In the genomic region with DNA sequence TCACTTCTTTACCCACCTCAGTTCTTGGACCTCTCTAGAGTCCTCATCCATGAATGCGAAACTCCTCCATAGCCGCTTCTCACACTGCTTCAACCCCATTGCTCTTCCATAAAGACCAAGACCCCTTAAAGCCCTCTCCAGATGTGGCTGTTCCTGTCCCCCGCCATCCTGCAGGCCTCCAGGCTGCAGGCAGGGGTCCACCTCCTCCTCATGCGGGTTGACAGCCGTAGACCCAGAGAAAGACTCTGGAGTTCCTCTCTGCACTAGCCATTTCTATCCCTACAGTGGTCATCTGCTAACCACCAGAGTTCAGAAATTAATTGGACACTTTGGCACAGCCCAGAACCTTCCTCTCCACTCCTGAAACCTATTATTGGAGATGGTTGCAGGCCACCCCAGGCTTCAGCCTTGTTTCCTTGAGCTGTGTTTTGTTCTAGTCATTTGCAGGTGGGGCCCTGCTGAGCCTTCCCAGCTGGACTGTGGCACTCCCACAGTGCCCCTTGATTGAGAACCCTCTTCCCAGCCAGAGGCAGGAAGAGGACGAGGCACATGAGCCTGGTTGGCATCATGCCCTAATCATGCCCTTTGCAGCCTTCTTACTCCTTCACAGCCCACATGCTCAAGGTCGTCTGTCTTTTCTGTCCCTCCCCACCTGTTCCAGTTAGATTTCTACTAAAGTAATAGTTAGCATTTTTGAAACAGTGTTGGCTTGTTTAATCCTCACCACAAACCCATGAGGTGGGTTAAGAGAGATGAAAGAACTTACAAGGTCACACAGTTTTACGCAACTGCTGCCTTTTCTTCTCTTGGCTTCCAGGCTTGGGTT, we compare ENCODE assay signal across 9 cellular contexts. TPM values are rescaled to one million over a fixed set of nuclear protein-coding genes. Genes with fewer than 3 reads are reported as not detected.
A peak's percentile ranks its signal among the peaks of the same experiment; 100 is the strongest.
DNase-seq lines count a peak whose midpoint lies in the region; ATAC-seq and TF ChIP-seq lines count a peak whose summit lies in the region.
"Had no signal": no experiment of that assay in that cellular context is flagged by ENCODE, and none has a peak within 500 bp of the region (broad histone marks: within the 10 kb centered on the region; RNA-seq: fewer than 3 reads in every experiment).

No MANE protein-coding gene starts in this region.

- H3K4me3 ChIP-seq in CD4-positive, CD25-positive, alpha-beta regulatory T cell (ENCODE audit: low read depth, low read length): no peak overlapping the region

- DNase-seq in CD4-positive, CD25-positive, alpha-beta regulatory T cell: no peak
- DNase-seq in H9 (no peak), myocyte (ENCODE audit: low read depth) (peak; percentile 58), GM03348 (ENCODE audit: low spot score) (no peak), GM19240 (ENCODE audit: insufficient read length, low spot score) (no peak)
- DNase-seq in activated naive CD8-positive, alpha-beta T cell treated with anti-CD3 and anti-CD28 coated beads for 36 hours: no peak
- no peak for DNase-seq in activated effector memory CD4-positive, alpha-beta T cell treated with anti-CD3 and anti-CD28 coated beads, Interleukin-2, amount 50 U/mL, for 16 hours
- no peak for DNase-seq in stimulated activated naive CD4-positive, alpha-beta T cell treated with Interleukin-2 at 50 U/mL for 16 hours (lab: John Stamatoyannopoulos, UW)
- DNase-seq: DMS79 had no signal

- no peaks in the 10 kb centered on the region for H3K36me3 ChIP-seq in CD4-positive, CD25-positive, alpha-beta regulatory T cell (ENCODE audit: control insufficient read depth, insufficient read depth, low read length)

- TF ChIP-seq CTCF in H9 (conservative IDR thresholded peaks at IDR 0.05): peak; percentile 24; the same call in 2 of the 3 replicates

- H2BK120ac ChIP-seq in H9 (ENCODE audit: low read depth, low read length, poor library complexity, severe bottlenecking): no peak overlapping the region

- peak in 1 of 2 donors; percentile 37 for ATAC-seq in CD4-positive, CD25-positive, alpha-beta regulatory T cell (ENCODE audit: low read depth in 2 of 2)

- peaks cover 13% of the 10 kb centered on the region for H3K36me3 Mint-ChIP-seq in CD4-positive, CD25-positive, alpha-beta regulatory T cell
- peaks cover 0 to 7% (median 6%) of the 10 kb centered on the region in 3 experiments; a peak in 3 of 7 replicates for H3K36me3 Mint-ChIP-seq in H9 (ENCODE audit: insufficient read depth in 1 of 3, low read depth in 3 of 3)
- H3K36me3 Mint-ChIP-seq in activated naive CD8-positive, alpha-beta T cell treated with anti-CD3 and anti-CD28 coated beads for 36 hours: peaks cover 22% of the 10 kb centered on the region

- H3T11ph ChIP-seq in H9 (ENCODE audit: low read length): no peak overlapping the region

- H3K79me2 ChIP-seq in H9 (ENCODE audit: insufficient read depth, low read length): peaks cover 59% of the 10 kb centered on the region; the same call in 1 of the 2 replicates

- H3K23me2 ChIP-seq in H9 (ENCODE audit: insufficient read length, low read depth, low read length, poor library complexity, severe bottlenecking): no peaks in the 10 kb centered on the region

- H2AK5ac ChIP-seq in H9 (ENCODE audit: insufficient read length, low read length): no peak overlapping the region

- H2BK20ac ChIP-seq in H9 (ENCODE audit: low read depth, low read length, poor library complexity, severe bottlenecking): no peak overlapping the region

- no peak overlapping the region for H3K23ac ChIP-seq in H9 (ENCODE audit: insufficient read length, low read depth, low read length)

- H3K4me1 Mint-ChIP-seq in CD4-positive, CD25-positive, alpha-beta regulatory T cell: peaks cover 46 to 96% (median 85%) of the 10 kb centered on the region in 4 donors
- peaks cover 37 to 45% of the 10 kb centered on the region in 2 experiments for H3K4me1 Mint-ChIP-seq in H9
- peaks cover 79% of the 10 kb centered on the region for H3K4me1 Mint-ChIP-seq in activated naive CD8-positive, alpha-beta T cell treated with anti-CD3 and anti-CD28 coated beads for 36 hours

- H3K9me3 ChIP-seq in CD4-positive, CD25-positive, alpha-beta regulatory T cell (ENCODE audit: control insufficient read depth in 2 of 2, low read length in 2 of 2): no peaks in the 10 kb centered on the region
- no peaks in the 10 kb centered on the region for H3K9me3 ChIP-seq in H9 (ENCODE audit: control insufficient read depth, low read depth, low read length)

- no peak overlapping the region for H3K4me2 ChIP-seq in H9 (ENCODE audit: insufficient read depth, insufficient read length, low read length)

- no peak overlapping the region for H4K8ac ChIP-seq in H9 (replicated peaks; ENCODE audit: insufficient read length, low read depth, low read length)

- peak overlapping the region; percentile 18 to 42 (median 27) for H3K27ac Mint-ChIP-seq in CD4-positive, CD25-positive, alpha-beta regulatory T cell
- peak overlapping the region in 2 of 3 experiments; percentile 78 to 87; a peak in 3 of 7 replicates for H3K27ac Mint-ChIP-seq in H9
- H3K27ac Mint-ChIP-seq in activated naive CD8-positive, alpha-beta T cell treated with anti-CD3 and anti-CD28 coated beads for 36 hours: peak overlapping the region; percentile 1

- no peak overlapping the region for H3K27ac ChIP-seq in CD4-positive, CD25-positive, alpha-beta regulatory T cell (ENCODE audit: insufficient read depth, low read length, poor library complexity, severe bottlenecking)
- H3K27ac ChIP-seq in H9 (ENCODE audit: insufficient read length, low read depth, low read length): no peak overlapping the region

- H3K56ac ChIP-seq in H9 (ENCODE audit: insufficient read length, low read depth, low read length): no peak overlapping the region

- no peak overlapping the region for H4K91ac ChIP-seq in H9 (ENCODE audit: insufficient read length, low read depth, low read length)

- no peak overlapping the region for H4K5ac ChIP-seq in H9 (ENCODE audit: insufficient read length, low read depth, low read length)

- H3K27me3 Mint-ChIP-seq in CD4-positive, CD25-positive, alpha-beta regulatory T cell: no peaks in the 10 kb centered on the region
- H3K27me3 Mint-ChIP-seq in H9 (ENCODE audit: low read depth): no peaks in the 10 kb centered on the region
- no peaks in the 10 kb centered on the region for H3K27me3 Mint-ChIP-seq in activated naive CD8-positive, alpha-beta T cell treated with anti-CD3 and anti-CD28 coated beads for 36 hours

- H4K20me1 ChIP-seq in H9 (ENCODE audit: control insufficient read depth, insufficient read depth, insufficient read length): no peaks in the 10 kb centered on the region

- no peak overlapping the region for H2BK15ac ChIP-seq in H9 (ENCODE audit: low read depth, low read length)

- H3K14ac ChIP-seq in H9 (ENCODE audit: insufficient read depth, low read length): no peak overlapping the region; the same call in 1 of the 2 replicates

- no peak overlapping the region for H3K4ac ChIP-seq in H9 (ENCODE audit: low read depth, low read length)

- peaks cover 39% of the 10 kb centered on the region for H3K4me1 ChIP-seq in CD4-positive, CD25-positive, alpha-beta regulatory T cell (ENCODE audit: control insufficient read depth, insufficient read depth, low read length, poor library complexity, severe bottlenecking)
- 0 out of 2 replicates have a peak, but pooled peaks cover under 1% of the 10 kb centered on the region for H3K4me1 ChIP-seq in H9 (ENCODE audit: insufficient read depth, low read length)

- no peak overlapping the region for H2BK5ac ChIP-seq in H9 (ENCODE audit: insufficient read length, low read length)

- no peak overlapping the region for H3K9ac ChIP-seq in H9 (ENCODE audit: extremely low read depth, insufficient read length, low read length)

- no peaks in the 10 kb centered on the region for H3K9me3 Mint-ChIP-seq in CD4-positive, CD25-positive, alpha-beta regulatory T cell
- H3K9me3 Mint-ChIP-seq in H9: no peaks in the 10 kb centered on the region; a peak in 1 of 5 replicates
- no peaks in the 10 kb centered on the region for H3K9me3 Mint-ChIP-seq in activated naive CD8-positive, alpha-beta T cell treated with anti-CD3 and anti-CD28 coated beads for 36 hours

- no CpG with 5 or more reads among the region's 8 CpGs for WGBS in H9 (ENCODE audit: extremely low coverage, insufficient read length, low lambda C conversion rate)

- H2AFZ ChIP-seq in H9 (ENCODE audit: low read length): no peak overlapping the region

- peak overlapping the region in 3 of 4 donors; percentile 20 to 49 (median 36) for H3K4me3 Mint-ChIP-seq in CD4-positive, CD25-positive, alpha-beta regulatory T cell
- no peak overlapping the region for H3K4me3 Mint-ChIP-seq in H9
- H3K4me3 Mint-ChIP-seq in activated naive CD8-positive, alpha-beta T cell treated with anti-CD3 and anti-CD28 coated beads for 36 hours: peak overlapping the region; percentile 18

- H3K79me1 ChIP-seq in H9 (ENCODE audit: insufficient read depth, low read depth, low read length, poor library complexity, severe bottlenecking): peaks cover 8% of the 10 kb centered on the region

- no peaks in the 10 kb centered on the region for H3K27me3 ChIP-seq in CD4-positive, CD25-positive, alpha-beta regulatory T cell (ENCODE audit: control insufficient read depth, insufficient read depth, low read length)
- no peaks in the 10 kb centered on the region for H3K27me3 ChIP-seq in H9 (ENCODE audit: insufficient read depth, low read length)

- H3K18ac ChIP-seq in H9 (ENCODE audit: insufficient read length, low read depth, low read length): no peak overlapping the region

- no peak overlapping the region for H2BK12ac ChIP-seq in H9 (ENCODE audit: insufficient read length, low read depth, low read length)

RNA-seq across cellular contexts. Expression of a gene that starts 23.9 kb away (rescaled TPM):
- 41.4 TPM for total RNA-seq in CD4-positive, CD25-positive, alpha-beta regulatory T cell
- polyA plus RNA-seq in CD4-positive, CD25-positive, alpha-beta regulatory T cell: 10 to 100 TPM; 44.5 to 56.9 (median 48.0) TPM
- total RNA-seq in H9 (2021): 70.7 and 72.3 TPM in 2 replicates
- total RNA-seq in activated naive CD8-positive, alpha-beta T cell treated with anti-CD3 and anti-CD28 coated beads for 36 hours: 10 to 100 TPM; 72.7 to 75.3 TPM
- 65.5 and 75.3 TPM in 2 replicates for total RNA-seq in myocyte
- polyA plus RNA-seq in myocyte (2012): 34.3 TPM

Comparison
In these comparisons a context has a peak if more than half of its experiments do, and no peak if none do; other contexts are left out.
1. H3K27ac Mint-ChIP-seq: peak in every context shown above with its lines; median percentile 82 in H9; 27 in CD4-positive, CD25-positive, alpha-beta regulatory T cell; 1 in activated naive CD8-positive, alpha-beta T cell treated with anti-CD3 and anti-CD28 coated beads for 36 hours.
2. H3K4me3 Mint-ChIP-seq: peak in CD4-positive, CD25-positive, alpha-beta regulatory T cell (3 of 4) and activated naive CD8-positive, alpha-beta T cell treated with anti-CD3 and anti-CD28 coated beads for 36 hours (single experiment); none in H9 (0 of 2).